Comparison of ENCODE assay signal across 1 cellular context in the genomic region with DNA sequence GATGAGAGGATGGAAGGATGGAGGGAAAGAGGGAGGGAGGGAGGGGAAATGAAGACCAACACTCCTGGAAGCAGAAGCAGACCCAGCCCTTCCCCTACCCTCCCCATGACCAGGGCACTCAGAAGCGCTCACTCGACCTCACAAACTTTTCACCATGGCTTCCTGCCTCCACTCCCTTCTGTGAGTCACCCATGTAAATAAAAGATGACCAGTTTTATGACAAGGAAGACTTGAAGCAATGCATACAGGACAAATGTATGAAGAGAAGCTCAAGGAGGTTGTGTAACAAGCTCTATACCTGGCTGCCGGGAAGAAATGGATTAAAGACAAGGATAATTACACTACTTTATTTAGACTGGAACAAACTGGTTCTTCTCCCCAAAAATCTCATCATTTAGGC.
TF ChIP-seq lines count a peak whose summit lies in the region.

No MANE protein-coding gene starts in this region.

TF ChIP-seq in A549, 52 proteins besides CTCF, POLR2A, EP300 and RAD21 (continued from another document):
- TF ChIP-seq, protein P1, sequence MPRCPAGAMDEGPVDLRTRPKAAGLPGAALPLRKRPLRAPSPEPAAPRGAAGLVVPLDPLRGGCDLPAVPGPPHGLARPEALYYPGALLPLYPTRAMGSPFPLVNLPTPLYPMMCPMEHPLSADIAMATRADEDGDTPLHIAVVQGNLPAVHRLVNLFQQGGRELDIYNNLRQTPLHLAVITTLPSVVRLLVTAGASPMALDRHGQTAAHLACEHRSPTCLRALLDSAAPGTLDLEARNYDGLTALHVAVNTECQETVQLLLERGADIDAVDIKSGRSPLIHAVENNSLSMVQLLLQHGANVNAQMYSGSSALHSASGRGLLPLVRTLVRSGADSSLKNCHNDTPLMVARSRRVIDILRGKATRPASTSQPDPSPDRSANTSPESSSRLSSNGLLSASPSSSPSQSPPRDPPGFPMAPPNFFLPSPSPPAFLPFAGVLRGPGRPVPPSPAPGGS (IDR thresholded peaks at IDR 0.05) = no peak
